1 cellular context compared by ENCODE assay signal in the genomic region with DNA sequence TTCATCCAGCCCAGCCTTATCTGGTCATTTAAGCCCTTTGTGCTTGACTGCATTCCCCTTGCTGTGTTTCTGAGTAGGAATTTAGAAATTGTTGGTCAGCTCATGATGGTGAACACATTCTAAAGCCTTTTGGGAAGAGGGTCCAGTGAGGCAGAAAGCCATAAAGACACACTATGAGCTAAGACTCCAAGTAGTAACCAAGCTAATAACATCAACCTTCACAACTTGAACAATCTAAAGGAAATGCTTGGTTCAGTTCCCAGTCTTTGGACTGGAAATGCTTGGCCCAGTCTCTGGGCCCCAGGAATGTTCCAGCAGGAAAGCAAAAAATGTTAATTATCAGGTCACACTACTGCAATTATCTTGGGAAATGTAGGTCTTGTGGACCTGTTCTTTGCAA.
TF ChIP-seq lines count a peak whose summit lies in the region.

No MANE protein-coding gene starts in this region.

TF ChIP-seq in endothelial cell of umbilical vein, 7 proteins besides CTCF, POLR2A, EP300 and RAD21:
- no peak for TF ChIP-seq EZH2 (IDR thresholded peaks at IDR 0.05; ENCODE audit: borderline replicate concordance, low read depth, low read length, severe bottlenecking)
- TF ChIP-seq POLR2AphosphoS5 (IDR thresholded peaks at IDR 0.05; ENCODE audit: insufficient read depth, low read depth, low read length) = no peak
- TF ChIP-seq FOS (IDR thresholded peaks at IDR 0.05; ENCODE audit: borderline replicate concordance, insufficient read depth, low read length) = no peak
- TF ChIP-seq JUN (IDR thresholded peaks at IDR 0.05; ENCODE audit: borderline replicate concordance, insufficient read depth, insufficient read length, low read depth) = no peak
- no peak for TF ChIP-seq GATA2 (IDR thresholded peaks at IDR 0.05; ENCODE audit: insufficient read depth, insufficient read length, low read depth, low read length)
- TF ChIP-seq MAX (IDR thresholded peaks at IDR 0.05; ENCODE audit: insufficient read depth, insufficient read length) = no peak
